20 cellular contexts compared by ENCODE assay signal in the genomic region with DNA sequence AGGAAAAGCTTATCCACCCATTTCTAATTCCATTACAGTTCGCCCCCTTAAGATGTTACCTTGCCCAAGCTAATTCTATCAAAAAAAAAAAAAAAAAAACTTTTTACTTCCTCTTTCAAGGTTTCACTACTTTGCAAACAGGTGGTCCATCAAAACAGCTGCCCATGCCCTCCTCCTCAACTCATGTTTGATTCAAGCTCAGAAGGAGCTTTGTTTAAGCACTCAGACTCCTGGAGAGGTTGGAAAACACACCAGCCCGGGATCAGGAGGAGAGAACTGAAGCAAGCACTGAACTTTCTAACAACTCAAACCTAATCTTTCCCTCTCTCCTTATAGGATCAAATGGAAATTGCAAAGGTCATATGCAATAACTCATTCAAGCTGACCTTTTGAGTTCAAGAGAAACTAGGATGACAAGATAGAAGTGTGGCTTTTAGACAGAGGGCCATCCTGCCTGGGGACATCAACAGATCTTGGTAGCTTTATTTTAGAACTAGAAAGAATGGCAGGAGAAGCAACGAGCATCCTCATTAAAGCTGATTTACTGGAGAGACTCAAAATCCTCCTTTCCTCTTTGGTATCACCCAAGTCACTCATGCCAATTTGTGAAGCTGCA. TPM values are rescaled to one million over a fixed set of nuclear protein-coding genes. Genes with fewer than 3 reads are reported as not detected.
DNase-seq lines count a peak whose midpoint lies in the region; ATAC-seq lines count a peak whose summit lies in the region.
"Had no signal": no experiment of that assay in that cellular context is flagged by ENCODE, and none has a peak within 500 bp of the region (broad histone marks: within the 10 kb centered on the region; RNA-seq: fewer than 3 reads in every experiment).

No MANE protein-coding gene starts in this region.

- H3K79me2 ChIP-seq in Karpas-422 (ENCODE audit: low read length), result no peaks in the 10 kb centered on the region

- no peak overlapping the region; the same call in 1 of the 2 replicates for H3K9ac ChIP-seq in Karpas-422 (ENCODE audit: low read length)

- no peak overlapping the region for H2AFZ ChIP-seq in Karpas-422 (ENCODE audit: low read length)

- no peaks in the 10 kb centered on the region for H3K36me3 ChIP-seq in Karpas-422 (ENCODE audit: insufficient read depth, low read length)
- H3K36me3 ChIP-seq: heart left ventricle, right atrium auricular region, uterus, WERI-Rb-1 had no signal

- H3K4me3 ChIP-seq in Karpas-422 (ENCODE audit: low read length), result no peak overlapping the region
- H3K4me3 ChIP-seq: heart left ventricle, right atrium auricular region, uterus had no signal

- peak; percentile 58 for ATAC-seq in HG02678 (IDR thresholded peaks at IDR 0.05; ENCODE audit: unreplicated experiment)
- peak; percentile 46 for ATAC-seq in stimulated activated naive CD8-positive, alpha-beta T cell treated with anti-CD3 and anti-CD28 coated beads, Interleukin-15, Interleukin-2, amounts not matched to agents 100 U/mL and 50 U/mL, for 24 hours
- no peak for ATAC-seq in GM21619 (IDR thresholded peaks at IDR 0.05; ENCODE audit: unreplicated experiment)
- ATAC-seq: activated CD8-positive, alpha-beta T cell treated with anti-CD3 and anti-CD28 coated beads, Interleukin-2, amount 10 ng/mL, durations not matched to agents 7 days and 5 days; heart left ventricle had no signal

- H3K9me2 ChIP-seq in Karpas-422 (replicated peaks; ENCODE audit: insufficient read depth, low read length), result no peaks in the 10 kb centered on the region

- H3K4me2 ChIP-seq in Karpas-422 (ENCODE audit: low read depth, low read length, poor library complexity, severe bottlenecking), result peak overlapping the region; percentile 43

- peak; percentile 9 for DNase-seq in NOMO-1 treated with DMSO at 0.1 percent for 48 hours (lab: John Stamatoyannopoulos, UW; ENCODE audit: unreplicated experiment)
- DNase-seq in NOMO-1 (lab: John Stamatoyannopoulos, UW; ENCODE audit: unreplicated experiment in 2 of 2), result no peak
- DNase-seq in Karpas-422, result peak; percentile 87
- no peak for DNase-seq in stimulated activated naive CD8-positive, alpha-beta T cell treated with anti-CD3 and anti-CD28 coated beads, Interleukin-15, Interleukin-2, amounts not matched to agents 100 U/mL and 50 U/mL, for 24 hours
- DNase-seq in NCI-H1694 (lab: John Stamatoyannopoulos, UW), result no peak
- no peak for DNase-seq in dedifferentiated amniotic fluid mesenchymal stem cell (ENCODE audit: extremely low spot score)
- DNase-seq: activated CD8-positive, alpha-beta T cell treated with anti-CD3 and anti-CD28 coated beads, Interleukin-2, amount 10 ng/mL, durations not matched to agents 7 days and 5 days; DMS153; effector CD8-positive, alpha-beta T cell; heart left ventricle; mammary epithelial cell; NCI-H1092; NCI-H82; T-helper 1 cell; uterus; WERI-Rb-1 had no signal

- peaks cover 18% of the 10 kb centered on the region for H3K4me1 ChIP-seq in Karpas-422 (ENCODE audit: low read length)
- H3K4me1 ChIP-seq: uterus had no signal

- H4K20me1 ChIP-seq in Karpas-422 (ENCODE audit: insufficient read depth, low read depth, low read length), result no peaks in the 10 kb centered on the region

- no peak overlapping the region for H3K27ac ChIP-seq in Karpas-422 (ENCODE audit: low read length)
- H3K27ac ChIP-seq: C4-2B, heart left ventricle, right atrium auricular region, uterus, WERI-Rb-1 had no signal

- H3K9me3 ChIP-seq in Karpas-422 (ENCODE audit: low read length), result no peaks in the 10 kb centered on the region
- H3K9me3 ChIP-seq: heart left ventricle, right atrium auricular region, uterus had no signal

- H3K27me3 ChIP-seq in Karpas-422 (ENCODE audit: low read length), result no peaks in the 10 kb centered on the region
- H3K27me3 ChIP-seq: right atrium auricular region, uterus had no signal

RNA-seq across cellular contexts. Expression of a gene that starts 28.3 kb away (rescaled TPM):
- 9.2 and 10.2 TPM in 2 replicates for total RNA-seq in Karpas-422 (2014; rRNA removed; shearing (Covaris generic); ENCODE audit: low replicate concordance)

Comparison
In these comparisons a context has a peak if more than half of its experiments do, and no peak if none do; other contexts are left out.
1. DNase-seq: peak in NOMO-1 treated with DMSO at 0.1 percent for 48 hours (single experiment) and Karpas-422 (single experiment); none in NOMO-1 (0 of 2), stimulated activated naive CD8-positive, alpha-beta T cell treated with anti-CD3 and anti-CD28 coated beads, Interleukin-15, Interleukin-2, amounts not matched to agents 100 U/mL and 50 U/mL, for 24 hours (single experiment), NCI-H1694 (single experiment) and dedifferentiated amniotic fluid mesenchymal stem cell (single experiment).